ENCODE assay signal across 8 cellular contexts in the genomic region with DNA sequence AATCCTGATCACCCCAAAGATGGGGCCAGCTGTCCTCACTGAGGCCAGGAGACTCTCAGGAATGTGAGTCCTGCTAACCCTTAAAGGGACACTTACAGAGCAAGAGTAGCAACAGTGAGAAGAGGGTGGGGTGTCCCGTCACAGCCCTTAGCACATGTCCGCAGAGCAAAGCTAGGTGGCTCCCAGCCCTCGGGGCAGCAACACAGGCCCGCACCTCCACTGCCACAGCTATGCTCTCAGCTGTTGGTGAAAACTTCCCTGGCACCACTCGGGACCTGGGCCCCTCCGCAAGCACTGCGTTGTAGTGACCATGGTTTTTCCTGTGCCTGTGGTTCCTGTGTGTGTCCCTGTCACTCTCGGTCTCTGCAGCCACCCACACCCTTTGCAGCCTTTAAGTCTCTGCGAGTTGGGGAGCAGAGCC.
A peak's percentile ranks its signal among the peaks of the same experiment; 100 is the strongest.
DNase-seq lines count a peak whose midpoint lies in the region; TF ChIP-seq lines count a peak whose summit lies in the region.

No MANE protein-coding gene starts in this region.

- H2AFZ ChIP-seq in Loucy (ENCODE audit: low read length) (no peak overlapping the region; the same call in 1 of the 2 replicates), neuronal stem cell (ENCODE audit: low read length) (peak overlapping the region; percentile 17)

- H4K20me1 ChIP-seq in Loucy (ENCODE audit: insufficient read depth, low read length, poor library complexity, severe bottlenecking) = no peaks in the 10 kb centered on the region

- CTCF ChIA-PET in AG04449 (lab: Yijun Ruan, JAX) = no interaction called here

- H3K9me3 ChIP-seq in Loucy (ENCODE audit: insufficient read depth, low read depth, low read length) (no peaks in the 10 kb centered on the region), neuronal stem cell (replicated peaks in 1 of 2; ENCODE audit: control insufficient read depth in 2 of 2, insufficient read depth in 1 of 2, low read depth in 1 of 2, low read length in 2 of 2) (peaks cover 3 to 23% of the 10 kb centered on the region in 2 donors)

- H3K4me2 ChIP-seq in Loucy (ENCODE audit: low read depth, low read length, poor library complexity, severe bottlenecking) = peak overlapping the region; percentile 45
- H3K4me2 ChIP-seq in neuronal stem cell (ENCODE audit: insufficient read depth, low read length, poor library complexity, severe bottlenecking) = no peak overlapping the region

- H3K18ac ChIP-seq in neuronal stem cell (ENCODE audit: low read length) = no peak overlapping the region

- no CpG with 5 or more reads among the region's 9 CpGs for WGBS in neuronal stem cell (ENCODE audit: extremely low coverage in 2 of 2, insufficient read length in 2 of 2, insufficient replicate concordance in 1 of 2), 2 donors

- H3K9me3 Mint-ChIP-seq in endothelial cell (ENCODE audit: unreplicated experiment) = no peaks in the 10 kb centered on the region

- H3K4me1 ChIP-seq in Loucy (ENCODE audit: insufficient read depth, low read length, poor library complexity, severe bottlenecking) (no peaks in the 10 kb centered on the region), neuronal stem cell (ENCODE audit: control insufficient read depth in 2 of 2, insufficient read depth in 1 of 2, low read depth in 1 of 2, low read length in 2 of 2) (peaks cover 3 to 5% of the 10 kb centered on the region in 2 donors)

- H3K36me3 Mint-ChIP-seq in endothelial cell (ENCODE audit: low read depth, unreplicated experiment) = no peaks in the 10 kb centered on the region

- peaks cover 3% of the 10 kb centered on the region for H3K4me1 Mint-ChIP-seq in endothelial cell (ENCODE audit: unreplicated experiment)

- peak overlapping the region; percentile 1 for H2BK15ac ChIP-seq in neuronal stem cell (ENCODE audit: low read length)

- no peak overlapping the region for H2BK5ac ChIP-seq in neuronal stem cell (ENCODE audit: low read length)

- in situ Hi-C loops in GM13977 (cut with MboI; ENCODE audit: low pct_unique_long_range_greater_than_20kb, low sequenced_read_pairs, unreplicated experiment) = no loop called here

- H3K4me3 Mint-ChIP-seq in endothelial cell (ENCODE audit: unreplicated experiment) = peak overlapping the region; percentile 78

- H3K27ac ChIP-seq in neuronal stem cell (replicated peaks; ENCODE audit: low read length) = no peak overlapping the region

- H3K27ac Mint-ChIP-seq in endothelial cell (ENCODE audit: unreplicated experiment) = no peak overlapping the region

- no peak overlapping the region for H2BK120ac ChIP-seq in neuronal stem cell (ENCODE audit: low read depth, low read length)

- H3K36me3 ChIP-seq in Loucy (ENCODE audit: insufficient read depth, low read length) (no peaks in the 10 kb centered on the region), neuronal stem cell (replicated peaks in 1 of 2; ENCODE audit: control insufficient read depth in 2 of 2, insufficient read depth in 2 of 2, low read length in 2 of 2) (no peaks in the 10 kb centered on the region)

- H3K79me2 ChIP-seq in Loucy (ENCODE audit: insufficient read depth, low read length) = no peaks in the 10 kb centered on the region

- no peaks in the 10 kb centered on the region for H3K27me3 ChIP-seq in Loucy (ENCODE audit: insufficient read depth, low read length, poor library complexity, severe bottlenecking)
- peaks cover 0 to 5% (median 0%) of the 10 kb centered on the region in 3 experiments for H3K27me3 ChIP-seq in neuronal stem cell (ENCODE audit: control insufficient read depth in 3 of 3, insufficient read depth in 3 of 3, low read depth in 1 of 3, low read length in 3 of 3)

- no peak overlapping the region for H4K8ac ChIP-seq in neuronal stem cell (ENCODE audit: low read depth, low read length)

- POLR2A ChIA-PET in AG04449 (lab: Yijun Ruan, JAX) = no interaction called here

- H3K14ac ChIP-seq in neuronal stem cell (ENCODE audit: low read length) = no peak overlapping the region

- DNase-seq in AG04449 (ENCODE audit: low read depth, low spot score) = no peak
- no peak for DNase-seq in endothelial cell (ENCODE audit: low spot score)
- DNase-seq in neuronal stem cell (ENCODE audit: low spot score) = no peak
- no peak for DNase-seq in stimulated activated CD4-positive, alpha-beta T cell treated with anti-CD3 and anti-CD28 coated beads, Interleukin-1b, Interleukin-23, amount 100 ng/mL, for 48 hours
- no peak for DNase-seq in NOMO-1 treated with dmso at 0.1 percent for 144 hours (lab: John Stamatoyannopoulos, UW; ENCODE audit: unreplicated experiment)
- no peak for DNase-seq in GM13977 (ENCODE audit: low spot score)
- DNase-seq in SKM-1 treated with dmso at 0.1 percent for 144 hours (lab: John Stamatoyannopoulos, UW; ENCODE audit: unreplicated experiment) = no peak

- no peaks in the 10 kb centered on the region for H3K79me1 ChIP-seq in neuronal stem cell (ENCODE audit: low read depth, low read length)

- no peak overlapping the region for H4K91ac ChIP-seq in neuronal stem cell (ENCODE audit: low read depth, low read length, poor library complexity)

- H3K4me3 ChIP-seq in AG04449 (ENCODE audit: low read depth, low read length) = peak overlapping the region; percentile 8; the same call in 1 of the 2 replicates
- peak overlapping the region; percentile 48 for H3K4me3 ChIP-seq in Loucy (ENCODE audit: low read length, poor library complexity, severe bottlenecking)
- no peak overlapping the region for H3K4me3 ChIP-seq in neuronal stem cell (ENCODE audit: low read length in 2 of 2)

- H3K27me3 Mint-ChIP-seq in endothelial cell (ENCODE audit: unreplicated experiment) = no peaks in the 10 kb centered on the region

- H3F3A ChIP-seq in Loucy (ENCODE audit: low read depth) = no peaks in the 10 kb centered on the region

- H3K4ac ChIP-seq in neuronal stem cell (ENCODE audit: low read length) = no peak overlapping the region

- no peaks in the 10 kb centered on the region for H3K9me2 ChIP-seq in Loucy (replicated peaks; ENCODE audit: low read depth, low read length)

- TF ChIP-seq CTCF in AG04449 (IDR thresholded peaks at IDR 0.05; ENCODE audit: insufficient read depth, low read length, missing control alignments) (no peak), Loucy (conservative IDR thresholded peaks at IDR 0.05; ENCODE audit: low read length) (no peak), endothelial cell (IDR thresholded peaks at IDR 0.05; ENCODE audit: unreplicated experiment) (no peak), GM13977 (IDR thresholded peaks at IDR 0.05; ENCODE audit: extremely low read depth, insufficient read depth, missing control alignments) (no peak)

- H2AK5ac ChIP-seq in neuronal stem cell (ENCODE audit: low read depth, low read length) = no peak overlapping the region

- H2BK12ac ChIP-seq in neuronal stem cell (ENCODE audit: low read length) = no peak overlapping the region

- H3K23ac ChIP-seq in neuronal stem cell (ENCODE audit: low read depth, low read length, poor library complexity) = no peak overlapping the region

- H3K9ac ChIP-seq in Loucy (ENCODE audit: low read depth, low read length, poor library complexity, severe bottlenecking) = no peak overlapping the region
- H3K9ac ChIP-seq in neuronal stem cell (ENCODE audit: low read depth, low read length, poor library complexity) = no peak overlapping the region

Comparison
In these comparisons a context has a peak if more than half of its experiments do, and no peak if none do; other contexts are left out.
1. H3K4me3 ChIP-seq: peak in AG04449 (single experiment) and Loucy (single experiment); none in neuronal stem cell (0 of 2).